In genomic region chr3:38004415-38005075, GRCh38 we compare ENCODE assay signal across 8 cellular contexts. TPM values are rescaled to one million over a fixed set of nuclear protein-coding genes. Genes with fewer than 3 reads are reported as not detected.
DNase-seq lines count a peak whose midpoint lies in the region; ATAC-seq and TF ChIP-seq lines count a peak whose summit lies in the region.

No MANE protein-coding gene starts in this region.

- 33 to 53% (median 44%) methylated on average over 14 of the region's 14 CpGs for WGBS in psoas muscle, 3 donors

- intact Hi-C loops in left ventricle myocardium superior (cut with micrococcal nuclease): no loop called here
- intact Hi-C loops in psoas muscle (cut with DNase I): loop anchor here in 1 of 2 donors (10.0 kb wide), 1 partner anchor 150 kb away; no protein-coding TSS in a partner anchor

- H3K36me3 ChIP-seq in SJCRH30 (no peaks in the 10 kb centered on the region), psoas muscle (ENCODE audit: insufficient read depth in 1 of 2, low read depth in 1 of 2) (no peaks in the 10 kb centered on the region)

- TF ChIP-seq CTCF in GM12872 (IDR thresholded peaks at IDR 0.05; ENCODE audit: insufficient read depth, low read depth, low read length) (peak; percentile 76), psoas muscle (IDR thresholded peaks at IDR 0.05) (peak; percentile 58)

- peak; percentile 79 for ATAC-seq in left ventricle myocardium superior
- peak; percentile 80 to 87 (median 80) for ATAC-seq in psoas muscle
- ATAC-seq in GM21528 (IDR thresholded peaks at IDR 0.05; ENCODE audit: low FRiP score, unreplicated experiment): no peak

- H3K27me3 ChIP-seq in SJCRH30 (no peaks in the 10 kb centered on the region), psoas muscle (ENCODE audit: insufficient read depth in 3 of 3, low read length in 2 of 3) (no peaks in the 10 kb centered on the region)

- DNase-seq in A172 (ENCODE audit: low spot score) (peak; percentile 54), HS-5 (ENCODE audit: low read depth) (peak; percentile 18), SJCRH30 (peak; percentile 63 to 78), left ventricle myocardium superior (peak; percentile 86), psoas muscle (peak; percentile 70 to 73)

- H3K9me3 ChIP-seq in SJCRH30 (replicated peaks): no peaks in the 10 kb centered on the region
- H3K9me3 ChIP-seq in psoas muscle: no peaks in the 10 kb centered on the region

- no peak overlapping the region for H3K27ac ChIP-seq in SJCRH30
- H3K27ac ChIP-seq in angular gyrus (ENCODE audit: low read depth, low read length): peak overlapping the region; percentile 93
- H3K27ac ChIP-seq in psoas muscle: no peak overlapping the region

- H3K4me1 ChIP-seq in SJCRH30 (peaks cover 3% of the 10 kb centered on the region; the same call in 1 of the 2 replicates), psoas muscle (peaks cover 6% of the 10 kb centered on the region)

- H3K4me3 ChIP-seq in SJCRH30 (no peak overlapping the region), psoas muscle (no peak overlapping the region)

RNA-seq across cellular contexts. Expression of gene VILL, which starts 14.0 kb away (rescaled TPM):
- 0.07 and 1.7 TPM in 2 replicates for total RNA-seq in A172 (2014; rRNA removed; shearing (Covaris generic))
- 0.06 TPM in 1 of 2 replicates, not detected in the other for total RNA-seq in SJCRH30 (2014; rRNA removed; shearing (Covaris generic))
- total RNA-seq in left ventricle myocardium superior (2.7 TPM), psoas muscle (1 to 10 TPM in 1 of 4 donors, under 1 TPM in 3; 0.75 to 2.1 (median 0.87) TPM)
- polyA plus RNA-seq in psoas muscle: 1 to 10 TPM in 1 of 3 donors, under 1 TPM in 2; 0.65 to 1.3 (median 0.96) TPM

RNA-seq across cellular contexts. Expression of gene PLCD1, which starts 24.9 kb away (rescaled TPM):
- total RNA-seq in A172 (2014; rRNA removed; shearing (Covaris generic)): 5.4 and 5.7 TPM in 2 replicates
- 0.94 and 1.3 TPM in 2 replicates for total RNA-seq in SJCRH30 (2014; rRNA removed; shearing (Covaris generic))
- 6.9 TPM for total RNA-seq in left ventricle myocardium superior
- 1 to 10 TPM; 2.4 to 7.9 (median 4.9) TPM for total RNA-seq in psoas muscle
- polyA plus RNA-seq in psoas muscle: 1 to 10 TPM; 3.0 to 5.6 (median 4.8) TPM

RNA-seq across cellular contexts. Expression of gene DLEC1, which starts 34.5 kb away (rescaled TPM):
- total RNA-seq in A172 (2014; rRNA removed; shearing (Covaris generic)): not detected in 2 replicates
- total RNA-seq in SJCRH30 (2014; rRNA removed; shearing (Covaris generic)): not detected in 2 replicates
- 1.1 TPM for total RNA-seq in left ventricle myocardium superior
- under 1 TPM in 2 of 4 donors, not detected in 2; 0.04 to 0.09 TPM for total RNA-seq in psoas muscle
- under 1 TPM; 0.01 to 0.09 (median 0.05) TPM for polyA plus RNA-seq in psoas muscle

Comparison
In these comparisons a context has a peak if more than half of its experiments do, and no peak if none do; other contexts are left out.
1. DNase-seq: peak in every context shown above with its lines; median percentile 86 in left ventricle myocardium superior; 72 in psoas muscle; 70 in SJCRH30; 54 in A172; 18 in HS-5.